Comparison of ENCODE assay signal across 8 cellular contexts in the genomic region with DNA sequence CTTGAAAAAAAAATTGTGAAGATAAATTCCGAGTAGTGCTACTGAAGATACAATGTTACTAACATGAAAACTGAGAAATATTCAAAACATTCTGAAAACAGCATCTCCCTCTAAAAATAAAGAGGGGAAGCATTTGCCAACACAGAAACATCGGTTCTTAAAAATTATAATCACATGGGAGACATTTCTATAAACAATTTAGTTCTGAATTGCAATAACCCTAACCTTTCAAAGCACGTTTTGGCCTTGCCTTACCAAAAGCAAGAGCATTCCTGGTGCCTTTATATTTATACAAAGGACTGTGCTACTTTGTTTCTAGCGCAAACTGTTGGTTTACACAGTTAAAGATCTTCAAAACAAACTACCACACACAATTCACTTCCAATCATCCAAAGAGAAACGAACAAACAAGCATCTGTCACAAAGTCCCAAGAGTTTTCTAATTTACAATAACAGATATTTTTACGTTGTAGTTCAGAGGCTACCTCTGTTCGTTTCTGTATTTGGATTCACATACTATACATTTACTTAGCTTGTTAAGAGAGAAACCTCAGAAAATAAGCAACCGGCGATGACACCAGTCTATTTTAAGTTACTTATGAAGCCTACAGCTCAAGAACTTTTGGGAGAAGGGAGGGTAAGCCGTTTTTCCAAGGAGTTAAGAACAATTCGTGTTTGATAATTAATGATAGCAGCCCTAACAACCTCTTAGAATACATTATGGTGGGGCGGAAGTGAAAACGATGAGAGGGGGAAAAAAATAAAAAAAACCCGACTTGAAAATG. TPM values are rescaled to one million over a fixed set of nuclear protein-coding genes. Genes with fewer than 3 reads are reported as not detected.
DNase-seq lines count a peak whose midpoint lies in the region; ATAC-seq and TF ChIP-seq lines count a peak whose summit lies in the region.

No MANE protein-coding gene starts in this region.

- WGBS in psoas muscle, 3 donors: 0 to 1% (median 1%) methylated on average over 14 of the region's 14 CpGs

- H3K9me3 ChIP-seq in psoas muscle: no peaks in the 10 kb centered on the region

- DNase-seq in GM12864 (ENCODE audit: low read depth): no peak
- peak; percentile 26 for DNase-seq in RKO (ENCODE audit: low spot score)
- DNase-seq in fibroblast of gingiva (ENCODE audit: low read depth): peak; percentile 17
- no peak for DNase-seq in psoas muscle
- no peak for DNase-seq in NCI-H345 (lab: John Stamatoyannopoulos, UW)

- ATAC-seq in psoas muscle: no peak
- no peak for ATAC-seq in GM21423 (IDR thresholded peaks at IDR 0.05; ENCODE audit: unreplicated experiment)
- ATAC-seq in HG02981 (IDR thresholded peaks at IDR 0.05; ENCODE audit: unreplicated experiment): no peak
- no peak for ATAC-seq in GM18519 (IDR thresholded peaks at IDR 0.05; ENCODE audit: low FRiP score, unreplicated experiment)

- TF ChIP-seq CTCF in GM12864 (IDR thresholded peaks at IDR 0.05; ENCODE audit: low read depth, low read length, missing control alignments): no peak
- no peak for TF ChIP-seq CTCF in psoas muscle (IDR thresholded peaks at IDR 0.05)

- H3K27ac ChIP-seq in psoas muscle: peak overlapping the region; percentile 95

- intact Hi-C loops in psoas muscle (cut with DNase I): loop anchor here in 1 of 2 donors (5.0 kb wide), 3 partner anchors 67 to 162 kb away; a partner anchor contains a TSS

- H3K36me3 ChIP-seq in psoas muscle (ENCODE audit: insufficient read depth in 1 of 2, low read depth in 1 of 2): no peaks in the 10 kb centered on the region

- H3K27me3 ChIP-seq in psoas muscle (ENCODE audit: insufficient read depth in 3 of 3, low read length in 2 of 3): no peaks in the 10 kb centered on the region

- H3K4me1 ChIP-seq in psoas muscle: peaks cover 38% of the 10 kb centered on the region

- peak overlapping the region; percentile 73 for H3K4me3 ChIP-seq in GM12864 (ENCODE audit: low read depth, low read length)
- peak overlapping the region; percentile 73 for H3K4me3 ChIP-seq in psoas muscle

RNA-seq across cellular contexts. Expression of a gene that starts 1.3 kb away (rescaled TPM):
- 10 to 100 TPM; 24.9 to 33.8 (median 31.2) TPM for total RNA-seq in psoas muscle
- polyA plus RNA-seq in psoas muscle: 10 to 100 TPM; 13.9 to 30.6 (median 18.2) TPM

Comparison
In these comparisons a context has a peak if more than half of its experiments do, and no peak if none do; other contexts are left out.
1. DNase-seq: peak in RKO (single experiment) and fibroblast of gingiva (single experiment); none in GM12864 (single experiment), psoas muscle (0 of 2) and NCI-H345 (single experiment).